Comparison of ENCODE assay signal across 12 cellular contexts in the genomic region with DNA sequence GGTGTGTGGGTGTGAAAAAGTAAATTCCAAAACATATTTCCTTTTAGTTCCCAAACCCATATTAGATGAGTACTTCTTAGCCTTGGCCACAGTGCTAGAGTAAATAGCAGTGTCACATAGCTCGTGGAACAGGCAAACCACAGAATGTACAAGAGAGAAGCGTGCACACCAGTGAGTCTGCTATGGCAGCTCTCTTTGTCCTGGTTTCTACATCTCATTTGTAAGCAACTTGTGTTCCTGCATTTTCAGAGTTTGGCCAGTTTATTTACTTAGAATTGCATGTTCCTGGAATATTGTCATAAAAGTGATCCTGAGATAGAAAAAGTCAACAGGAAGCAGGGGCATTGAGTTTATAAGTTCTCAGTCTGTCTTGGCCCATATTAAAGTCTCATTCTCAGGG.
DNase-seq lines count a peak whose midpoint lies in the region; ATAC-seq and TF ChIP-seq lines count a peak whose summit lies in the region.
"Had no signal": no experiment of that assay in that cellular context is flagged by ENCODE, and none has a peak within 500 bp of the region (broad histone marks: within the 10 kb centered on the region; RNA-seq: fewer than 3 reads in every experiment).

No MANE protein-coding gene starts in this region.

- peaks cover 62% of the 10 kb centered on the region for H3K36me3 Mint-ChIP-seq in activated T-cell treated with anti-CD3 and anti-CD28 coated beads, Interleukin-2, amount 50 U/mL, for 24 hours (ENCODE audit: low read depth)
- H3K36me3 Mint-ChIP-seq in activated T-helper 17 cell treated with anti-CD3 and anti-CD28 coated beads, Interleukin-2, amount 50 U/mL, for 72 hours (ENCODE audit: low read depth): peaks cover 10% of the 10 kb centered on the region
- peaks cover 24% of the 10 kb centered on the region for H3K36me3 Mint-ChIP-seq in osteocyte (ENCODE audit: unreplicated experiment)

- no peaks in the 10 kb centered on the region for H3K27me3 ChIP-seq in lower lobe of right lung (ENCODE audit: low read depth)
- H3K27me3 ChIP-seq in thoracic aorta (replicated peaks; ENCODE audit: insufficient read depth): no peaks in the 10 kb centered on the region
- H3K27me3 ChIP-seq: neural progenitor cell had no signal

- H3K4me3 Mint-ChIP-seq in activated T-cell treated with anti-CD3 and anti-CD28 coated beads, Interleukin-2, amount 50 U/mL, for 24 hours: no peak overlapping the region
- H3K4me3 Mint-ChIP-seq in activated T-helper 17 cell treated with anti-CD3 and anti-CD28 coated beads, Interleukin-2, amount 50 U/mL, for 72 hours: peak overlapping the region; percentile 59
- no peak overlapping the region for H3K4me3 Mint-ChIP-seq in osteocyte (ENCODE audit: unreplicated experiment)
- H3K4me3 Mint-ChIP-seq: H9, neural progenitor cell had no signal

- no peak for TF ChIP-seq CTCF in lower lobe of right lung (IDR thresholded peaks at IDR 0.05)
- TF ChIP-seq CTCF in thoracic aorta (IDR thresholded peaks at IDR 0.05): no peak
- no peak for TF ChIP-seq CTCF in osteocyte (IDR thresholded peaks at IDR 0.05)

- H3K27ac Mint-ChIP-seq in activated T-cell treated with anti-CD3 and anti-CD28 coated beads, Interleukin-2, amount 50 U/mL, for 24 hours: peak overlapping the region; percentile 71
- H3K27ac Mint-ChIP-seq in activated T-helper 17 cell treated with anti-CD3 and anti-CD28 coated beads, Interleukin-2, amount 50 U/mL, for 72 hours: peak overlapping the region; percentile 66
- no peak overlapping the region for H3K27ac Mint-ChIP-seq in osteocyte (ENCODE audit: unreplicated experiment)

- DNase-seq in activated T-cell treated with anti-CD3 and anti-CD28 coated beads, Interleukin-2, amount 50 U/mL, for 24 hours: no peak
- no peak for DNase-seq in activated T-cell treated with anti-CD3 and anti-CD28 coated beads, Interleukin-2, amount 50 U/mL, for 48 hours
- DNase-seq in lower lobe of right lung (no peak), thoracic aorta (ENCODE audit: low spot score) (no peak), NCI-H2196 treated with DMSO at 0.1 percent for 48 hours (lab: John Stamatoyannopoulos, UW; ENCODE audit: unreplicated experiment) (no peak), superior temporal gyrus (ENCODE audit: extremely low spot score) (no peak), osteocyte (ENCODE audit: extremely low spot score, unreplicated experiment) (no peak)
- DNase-seq: foreskin fibroblast, H9, NCI-H524 treated with DMSO at 0.1 percent for 48 hours had no signal

- no peaks in the 10 kb centered on the region for H3K9me3 ChIP-seq in lower lobe of right lung
- no peaks in the 10 kb centered on the region for H3K9me3 ChIP-seq in thoracic aorta

- H3K4me3 ChIP-seq in lower lobe of right lung (no peak overlapping the region), thoracic aorta (no peak overlapping the region)
- H3K4me3 ChIP-seq: neural progenitor cell had no signal

- H3K27ac ChIP-seq in lower lobe of right lung: peak overlapping the region; percentile 16
- H3K27ac ChIP-seq in thoracic aorta: peak overlapping the region; percentile 52 to 80
- H3K27ac ChIP-seq: neural progenitor cell had no signal

- H3K36me3 ChIP-seq in lower lobe of right lung (no peaks in the 10 kb centered on the region), thoracic aorta (no peaks in the 10 kb centered on the region)
- H3K36me3 ChIP-seq: neural progenitor cell had no signal

- H3K4me1 ChIP-seq in lower lobe of right lung (peaks cover 92% of the 10 kb centered on the region), thoracic aorta (ENCODE audit: control insufficient read depth in 1 of 2, low read depth in 2 of 2) (peaks cover 54 to 90% of the 10 kb centered on the region in 2 donors)

- peaks cover 98% of the 10 kb centered on the region for H3K4me1 Mint-ChIP-seq in activated T-cell treated with anti-CD3 and anti-CD28 coated beads, Interleukin-2, amount 50 U/mL, for 24 hours (ENCODE audit: low read depth)
- H3K4me1 Mint-ChIP-seq in activated T-helper 17 cell treated with anti-CD3 and anti-CD28 coated beads, Interleukin-2, amount 50 U/mL, for 72 hours: peaks cover 55% of the 10 kb centered on the region
- peaks cover 36% of the 10 kb centered on the region for H3K4me1 Mint-ChIP-seq in osteocyte (ENCODE audit: unreplicated experiment)

- no peaks in the 10 kb centered on the region for H3K27me3 Mint-ChIP-seq in activated T-cell treated with anti-CD3 and anti-CD28 coated beads, Interleukin-2, amount 50 U/mL, for 24 hours
- no peaks in the 10 kb centered on the region for H3K27me3 Mint-ChIP-seq in activated T-helper 17 cell treated with anti-CD3 and anti-CD28 coated beads, Interleukin-2, amount 50 U/mL, for 72 hours
- no peaks in the 10 kb centered on the region for H3K27me3 Mint-ChIP-seq in osteocyte (ENCODE audit: unreplicated experiment)

- ATAC-seq in activated T-helper 17 cell treated with anti-CD3 and anti-CD28 coated beads, Interleukin-2, amount 50 U/mL, for 72 hours (replicated peaks): peak; percentile 40
- ATAC-seq in lower lobe of right lung: peak; percentile 57 to 63
- ATAC-seq in thoracic aorta (ENCODE audit: insufficient number of reproducible peaks, low FRiP score, low read depth): no peak

- intact Hi-C loops in lower lobe of right lung (cut with DNase I): no loop called here

- H3K9me3 Mint-ChIP-seq in activated T-cell treated with anti-CD3 and anti-CD28 coated beads, Interleukin-2, amount 50 U/mL, for 24 hours: no peaks in the 10 kb centered on the region
- no peaks in the 10 kb centered on the region for H3K9me3 Mint-ChIP-seq in activated T-helper 17 cell treated with anti-CD3 and anti-CD28 coated beads, Interleukin-2, amount 50 U/mL, for 72 hours
- H3K9me3 Mint-ChIP-seq in osteocyte (ENCODE audit: unreplicated experiment): no peaks in the 10 kb centered on the region
- H3K9me3 Mint-ChIP-seq: neural progenitor cell had no signal
